ENCODE assay signal across 11 cellular contexts in genomic region chr4:15652191-15652590, GRCh38. TPM values are rescaled to one million over a fixed set of nuclear protein-coding genes. Genes with fewer than 3 reads are reported as not detected.
DNase-seq lines count a peak whose midpoint lies in the region; ATAC-seq, FAIRE-seq and TF ChIP-seq lines count a peak whose summit lies in the region.
"Had no signal": no experiment of that assay in that cellular context is flagged by ENCODE, and none has a peak within 500 bp of the region (broad histone marks: within the 10 kb centered on the region; RNA-seq: fewer than 3 reads in every experiment).

No MANE protein-coding gene starts in this region.

- WGBS in K562 (ENCODE audit: insufficient coverage, low coverage, missing lambda C conversion rate), result 0% methylated on average over 1 of the region's 1 CpG

- peak overlapping the region in 1 of 2 experiments; percentile 82; a peak in 2 of 4 replicates for H3K9ac ChIP-seq in K562 (ENCODE audit: insufficient read depth in 1 of 2, low read depth in 2 of 2, low read length in 2 of 2)

- H3K4me1 Mint-ChIP-seq in T-helper 2 cell treated with Interferon-gamma antibody and Interleukin-4, amounts not matched to agents 5 μg/mL and 100 μg/mL, for 36 hours (ENCODE audit: low read depth), result peaks cover 58% of the 10 kb centered on the region

- in situ Hi-C loops in K562 (cut with MboI), result loop anchor here (25.0 kb wide), 1 partner anchor 640 kb away; the partner anchor contains the start of gene CPEB2

- H3K4me1 ChIP-seq in K562 (replicated peaks in 1 of 2; ENCODE audit: control insufficient read depth in 2 of 2, insufficient read depth in 2 of 2, low read length in 2 of 2) (peaks cover 15 to 21% of the 10 kb centered on the region in 2 experiments), lower lobe of right lung (peaks cover 65% of the 10 kb centered on the region), thoracic aorta (ENCODE audit: control insufficient read depth in 1 of 2, low read depth in 2 of 2) (peaks cover 54 to 75% of the 10 kb centered on the region in 2 donors)

- no peak for TF ChIP-seq EP300 in K562 (IDR thresholded peaks at IDR 0.05; ENCODE audit: low read length)

- H3K27me3 ChIP-seq in K562 (ENCODE audit: control insufficient read depth in 2 of 2, insufficient read depth in 2 of 2, low read length in 2 of 2) (no peaks in the 10 kb centered on the region), lower lobe of right lung (ENCODE audit: low read depth) (no peaks in the 10 kb centered on the region), thoracic aorta (replicated peaks; ENCODE audit: insufficient read depth) (no peaks in the 10 kb centered on the region)

- intact Hi-C loops in K562 (cut with micrococcal nuclease), result loop anchor here (5.0 to 10.0 kb wide), 5 partner anchors 65 to 647 kb away; partner anchors contain the start of genes CPEB2 and TAPT1
- intact Hi-C loops in lower lobe of right lung (cut with DNase I), result no loop called here

- TF ChIP-seq POLR2A in K562 (conservative IDR thresholded peaks at IDR 0.05), result no peak

- H3K27ac ChIP-seq in K562 (ENCODE audit: extremely low read depth, low read depth, low read length) (peak overlapping the region; percentile 81; the same call in 2 of the 3 replicates), lower lobe of right lung (peak overlapping the region; percentile 99), thoracic aorta (peak overlapping the region; percentile 10 to 98)

- no peak overlapping the region for H2AFZ ChIP-seq in K562 (ENCODE audit: low read depth, low read length)

- POLR2A ChIA-PET in K562 (lab: Yijun Ruan, JAX), result no interaction called here

- no peak for ATAC-seq in K562
- no peak for ATAC-seq in lower lobe of right lung
- no peak for ATAC-seq in thoracic aorta (ENCODE audit: insufficient number of reproducible peaks, low FRiP score, low read depth)
- no peak for ATAC-seq in HG02588 (IDR thresholded peaks at IDR 0.05; ENCODE audit: unreplicated experiment)

- H3K79me2 ChIP-seq in K562 (ENCODE audit: control insufficient read depth, insufficient read depth, low read length), result peaks cover 77% of the 10 kb centered on the region

- TF ChIP-seq CTCF in K562 (IDR thresholded peaks at IDR 0.05 in 2 of 3, conservative IDR thresholded peaks at IDR 0.05 in 1 of 3; ENCODE audit: insufficient read depth in 2 of 3, low read depth in 1 of 3, low read length in 3 of 3) (no peak), lower lobe of right lung (IDR thresholded peaks at IDR 0.05) (no peak), thoracic aorta (IDR thresholded peaks at IDR 0.05) (no peak)

- H3K4me2 ChIP-seq in K562 (ENCODE audit: insufficient read depth, low read length), result peak overlapping the region; percentile 44; the same call in 1 of the 2 replicates

- no TSS peak for BruUV-seq in K562 (replicated peaks; lab: Mats Ljungman, UMichigan)

- H3K27me3 Mint-ChIP-seq in T-helper 2 cell treated with Interferon-gamma antibody and Interleukin-4, amounts not matched to agents 5 μg/mL and 100 μg/mL, for 36 hours (ENCODE audit: low read depth), result no peaks in the 10 kb centered on the region
- H3K27me3 Mint-ChIP-seq: memory B cell had no signal

- no peaks in the 10 kb centered on the region for H3K9me1 ChIP-seq in K562 (ENCODE audit: control insufficient read depth, insufficient read depth, low read length)

- H3K9me3 Mint-ChIP-seq in T-helper 2 cell treated with Interferon-gamma antibody and Interleukin-4, amounts not matched to agents 5 μg/mL and 100 μg/mL, for 36 hours, result no peaks in the 10 kb centered on the region
- H3K9me3 Mint-ChIP-seq: memory B cell had no signal

- no peak for DNase-seq in T-helper 2 cell treated with Interferon-gamma antibody and Interleukin-4, amounts not matched to agents 5 μg/mL and 100 μg/mL, for 36 hours (ENCODE audit: low spot score)
- DNase-seq in T-helper 2 cell (no peak), K562 (ENCODE audit: extremely low read depth in 1 of 4, low spot score in 3 of 4) (no peak), lower lobe of right lung (no peak), thoracic aorta (ENCODE audit: low spot score) (no peak), midbrain (lab: John Stamatoyannopoulos, UW) (no peak), SIG-M5 (lab: John Stamatoyannopoulos, UW) (no peak)
- DNase-seq: ACHN; activated CD8-positive, alpha-beta memory T cell treated with anti-CD3 and anti-CD28 coated beads for 24 hours had no signal

- H3K9me3 ChIP-seq in K562 (replicated peaks; ENCODE audit: control insufficient read depth, insufficient read depth, low read depth, low read length), result 0 out of 2 replicates have a peak, but pooled peaks cover 3% of the 10 kb centered on the region
- no peaks in the 10 kb centered on the region for H3K9me3 ChIP-seq in lower lobe of right lung
- H3K9me3 ChIP-seq in thoracic aorta, result no peaks in the 10 kb centered on the region

- no peaks in the 10 kb centered on the region for H4K20me1 ChIP-seq in K562 (replicated peaks; ENCODE audit: control insufficient read depth, insufficient read depth, low read length)

- peaks cover 13% of the 10 kb centered on the region for H3K36me3 Mint-ChIP-seq in T-helper 2 cell treated with Interferon-gamma antibody and Interleukin-4, amounts not matched to agents 5 μg/mL and 100 μg/mL, for 36 hours (ENCODE audit: low read depth)

- no peak overlapping the region for H3K27ac Mint-ChIP-seq in T-helper 2 cell treated with Interferon-gamma antibody and Interleukin-4, amounts not matched to agents 5 μg/mL and 100 μg/mL, for 36 hours
- H3K27ac Mint-ChIP-seq: memory B cell had no signal

- H3K36me3 ChIP-seq in K562 (ENCODE audit: control insufficient read depth, insufficient read depth, low read length) (peaks cover 7% of the 10 kb centered on the region; the same call in 1 of the 3 replicates), lower lobe of right lung (no peaks in the 10 kb centered on the region), thoracic aorta (no peaks in the 10 kb centered on the region)

- no peak for FAIRE-seq in K562 (lab: Jason Lieb, UNC)

- CTCF ChIA-PET in K562 (lab: Yijun Ruan, JAX; ENCODE audit: low intra/inter-chr PET ratio), result no interaction called here

- H3K4me3 ChIP-seq in K562, result no peak overlapping the region
- peak overlapping the region; percentile 68 for H3K4me3 ChIP-seq in lower lobe of right lung
- peak overlapping the region; percentile 70 for H3K4me3 ChIP-seq in thoracic aorta

- H3K4me3 Mint-ChIP-seq in T-helper 2 cell treated with Interferon-gamma antibody and Interleukin-4, amounts not matched to agents 5 μg/mL and 100 μg/mL, for 36 hours, result peak overlapping the region; percentile 25
- H3K4me3 Mint-ChIP-seq: memory B cell had no signal

- no peak for TF ChIP-seq RAD21 in K562 (CRISPR knock-in tag; conservative IDR thresholded peaks at IDR 0.05 in 1 of 2, IDR thresholded peaks at IDR 0.05 in 1 of 2)

RNA-seq across cellular contexts. Expression of gene FBXL5, which starts 3.0 kb away (rescaled TPM):
- total RNA-seq in K562 (2011; cell fraction: chromatin; rRNA removed; ENCODE audit: low replicate concordance), result 35.4 and 67.8 TPM in 2 replicates
- total RNA-seq in K562 (2011; cell fraction: nucleolus; rRNA removed), result 35.7 and 50.1 TPM in 2 replicates
- total RNA-seq in K562 (2011; cell fraction: nucleoplasm; rRNA removed), result 48.0 and 50.8 TPM in 2 replicates
- total RNA-seq in K562 (2014; rRNA removed) (32.1 and 37.9 TPM in 2 replicates), K562 (2014; rRNA removed; fragmentation: Illumina TruSeq; extraction: Trizol) (25.3 and 27.9 TPM in 2 replicates), K562 (2015; rRNA removed; fragmentation: Illumina TruSeq; extraction: Trizol) (29.0 and 35.2 TPM in 2 replicates), K562 (2021) (22.1 and 23.5 TPM in 2 replicates), lower lobe of right lung (113 TPM), thoracic aorta (100 to 1,000 TPM; 136 to 147 TPM)
- polyA plus RNA-seq in K562 (2011; rRNA removed) (24.3 and 26.5 TPM in 2 replicates), K562 (2014; fragmentation: Illumina TruSeq; extraction: Trizol) (13.2 and 15.9 TPM in 2 replicates), K562 (2014; fragmentation: Nextera tagmentation; extraction: Ambion mirVana) (10 to 100 TPM in 1 of 2 experiments, 1 to 10 TPM in 1; 6.0 to 10.8 TPM), K562 (2014; rRNA removed) (15.5 and 28.9 TPM in 2 replicates)
- 10.0 and 12.9 TPM in 2 replicates for polyA plus RNA-seq in K562 (2011; cell fraction: cytosol; rRNA removed)
- polyA plus RNA-seq in K562 (2011; cell fraction: nucleus; rRNA removed), result 25.4 and 27.0 TPM in 2 replicates
- 16.8 and 33.6 TPM in 2 replicates for polyA plus RNA-seq in K562 (2012)
- 37.8 and 49.9 TPM in 2 replicates for polyA minus RNA-seq in K562 (2011; rRNA and poly(A)+ RNA removed)
- polyA minus RNA-seq in K562 (2011; cell fraction: cytosol; rRNA and poly(A)+ RNA removed), result 11.3 and 16.2 TPM in 2 replicates
- polyA minus RNA-seq in K562 (2011; cell fraction: nucleus; rRNA and poly(A)+ RNA removed), result 46.7 and 68.4 TPM in 2 replicates

RNA-seq across cellular contexts. Expression of gene FAM200B, which starts 29.4 kb away (rescaled TPM):
- total RNA-seq in K562 (2011; cell fraction: chromatin; rRNA removed; ENCODE audit: low replicate concordance), result 8.1 and 22.4 TPM in 2 replicates
- total RNA-seq in K562 (2011; cell fraction: nucleolus; rRNA removed), result 4.8 and 5.4 TPM in 2 replicates
- total RNA-seq in K562 (2011; cell fraction: nucleoplasm; rRNA removed), result 8.8 and 11.5 TPM in 2 replicates
- 17.4 and 21.3 TPM in 2 replicates for total RNA-seq in K562 (2014; rRNA removed)
- total RNA-seq in K562 (2014; rRNA removed; fragmentation: Illumina TruSeq; extraction: Trizol), result 25.5 and 31.8 TPM in 2 replicates
- 33.4 and 36.3 TPM in 2 replicates for total RNA-seq in K562 (2015; rRNA removed; fragmentation: Illumina TruSeq; extraction: Trizol)
- total RNA-seq in K562 (2021), result 23.2 and 25.4 TPM in 2 replicates
- 21.9 and 22.6 TPM in 2 replicates for polyA plus RNA-seq in K562 (2011; rRNA removed)
- polyA plus RNA-seq in K562 (2011; cell fraction: cytosol; rRNA removed), result 5.5 and 12.1 TPM in 2 replicates
- polyA plus RNA-seq in K562 (2011; cell fraction: nucleus; rRNA removed), result 25.6 and 39.2 TPM in 2 replicates
- 44.3 and 49.2 TPM in 2 replicates for polyA plus RNA-seq in K562 (2012)
- polyA plus RNA-seq in K562 (2014; fragmentation: Illumina TruSeq; extraction: Trizol), result 39.1 and 48.0 TPM in 2 replicates
- polyA plus RNA-seq in K562 (2014; fragmentation: Nextera tagmentation; extraction: Ambion mirVana), result 10 to 100 TPM; 23.2 to 27.6 TPM
- polyA plus RNA-seq in K562 (2014; rRNA removed), result 23.3 and 30.3 TPM in 2 replicates
- 12.2 and 17.3 TPM in 2 replicates for polyA minus RNA-seq in K562 (2011; rRNA and poly(A)+ RNA removed)
- 5.6 and 8.2 TPM in 2 replicates for polyA minus RNA-seq in K562 (2011; cell fraction: cytosol; rRNA and poly(A)+ RNA removed)
- 14.4 and 34.0 TPM in 2 replicates for polyA minus RNA-seq in K562 (2011; cell fraction: nucleus; rRNA and poly(A)+ RNA removed)
- 35.3 TPM for total RNA-seq in lower lobe of right lung
- 10 to 100 TPM; 27.8 to 35.2 TPM for total RNA-seq in thoracic aorta

RNA-seq across cellular contexts. Expression of gene BST1, which starts 50.7 kb away (rescaled TPM):
- not detected in 2 replicates for total RNA-seq in K562 (2011; cell fraction: chromatin; rRNA removed; ENCODE audit: low replicate concordance)
- not detected in 2 replicates for total RNA-seq in K562 (2011; cell fraction: nucleolus; rRNA removed)
- not detected in 2 replicates for total RNA-seq in K562 (2011; cell fraction: nucleoplasm; rRNA removed)
- not detected in 2 replicates for total RNA-seq in K562 (2014; rRNA removed)
- total RNA-seq in K562 (2014; rRNA removed; fragmentation: Illumina TruSeq; extraction: Trizol), result not detected in 2 replicates
- not detected in 2 replicates for total RNA-seq in K562 (2015; rRNA removed; fragmentation: Illumina TruSeq; extraction: Trizol)
- total RNA-seq in K562 (2021), result not detected in 2 replicates
- 0.07 TPM in 2 replicates for polyA plus RNA-seq in K562 (2011; rRNA removed)
- polyA plus RNA-seq in K562 (2011; cell fraction: cytosol; rRNA removed), result 0.04 TPM in 1 of 2 replicates, not detected in the other
- polyA plus RNA-seq in K562 (2011; cell fraction: nucleus; rRNA removed), result 0.20 TPM in 1 of 2 replicates, not detected in the other
- polyA plus RNA-seq in K562 (2012), result 0.12 and 0.42 TPM in 2 replicates
- not detected in 2 replicates for polyA plus RNA-seq in K562 (2014; fragmentation: Illumina TruSeq; extraction: Trizol)
- polyA plus RNA-seq in K562 (2014; fragmentation: Nextera tagmentation; extraction: Ambion mirVana), result under 1 TPM; 0.04 to 0.38 TPM
- not detected in 2 replicates for polyA plus RNA-seq in K562 (2014; rRNA removed)
- polyA minus RNA-seq in K562 (2011; rRNA and poly(A)+ RNA removed), result 0.39 TPM in 1 of 2 replicates, not detected in the other
- not detected in 2 replicates for polyA minus RNA-seq in K562 (2011; cell fraction: cytosol; rRNA and poly(A)+ RNA removed)
- not detected in 2 replicates for polyA minus RNA-seq in K562 (2011; cell fraction: nucleus; rRNA and poly(A)+ RNA removed)
- total RNA-seq in lower lobe of right lung, result 17.8 TPM
- 10 to 100 TPM in 1 of 2 donors, 1 to 10 TPM in 1; 9.2 to 15.7 TPM for total RNA-seq in thoracic aorta

Comparison
In these comparisons a context has a peak if more than half of its experiments do, and no peak if none do; other contexts are left out.
1. RNA of gene BST1, which starts 50.7 kb away (total RNA-seq): 17.8 TPM in lower lobe of right lung (single experiment) and 9.2 to 15.7 TPM in thoracic aorta; not detected in K562; every median in the first group is over 4 times any median in the second.
2. Peak in every context shown above with its lines, with median percentiles within 50 percentile points of each other: H3K27ac ChIP-seq.